Comparison of ENCODE assay signal across 1 cellular context in the genomic region with DNA sequence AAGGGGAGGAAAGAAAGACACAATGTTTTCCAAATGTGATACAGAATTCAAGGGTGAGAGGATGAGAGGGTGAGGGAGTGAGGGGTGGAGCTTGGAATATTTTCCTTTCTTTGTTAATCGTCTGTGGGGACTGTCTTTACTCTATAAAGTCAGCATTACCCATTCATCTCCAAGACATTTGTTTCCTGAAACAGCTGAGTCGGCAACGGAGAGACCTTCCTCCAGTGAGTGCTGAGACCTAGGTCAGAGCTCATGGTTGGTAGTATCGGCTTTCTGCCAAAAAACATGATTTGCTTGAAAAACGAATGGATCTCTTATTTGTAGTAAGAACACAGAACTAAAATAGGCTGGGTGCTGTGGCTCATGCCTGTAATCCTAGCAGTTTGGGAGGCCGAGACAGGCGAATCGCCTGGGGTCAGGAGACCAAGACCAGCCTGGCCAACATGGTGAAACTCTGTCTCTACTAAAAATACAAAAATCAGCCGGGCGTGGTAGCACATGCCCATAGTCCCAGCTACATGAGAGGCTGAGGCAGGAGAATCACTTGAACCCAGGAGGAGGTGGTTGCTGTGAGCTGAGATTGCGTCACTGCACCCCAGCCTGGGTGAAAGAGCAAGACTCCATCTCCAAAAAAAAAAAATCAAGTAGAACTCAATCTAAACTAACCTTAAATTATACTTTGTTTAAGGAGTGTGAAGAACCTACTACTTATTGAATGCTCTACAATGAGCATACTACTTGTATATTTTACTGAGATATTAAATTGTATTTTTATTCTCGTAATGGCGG.
TF ChIP-seq lines count a peak whose summit lies in the region.

No MANE protein-coding gene starts in this region.

TF ChIP-seq in A549, 52 proteins besides CTCF, POLR2A, EP300 and RAD21:
- TF ChIP-seq TP53 (CRISPR knock-in tag; IDR thresholded peaks at IDR 0.05): no peak
- TF ChIP-seq NFE2L2 (conservative IDR thresholded peaks at IDR 0.05; ENCODE audit: low read length): no peak
- TF ChIP-seq RCOR1 (IDR thresholded peaks at IDR 0.05; ENCODE audit: low read depth, low read length): no peak
- TF ChIP-seq HEYL (CRISPR knock-in tag; IDR thresholded peaks at IDR 0.05): no peak
- TF ChIP-seq, protein P1, sequence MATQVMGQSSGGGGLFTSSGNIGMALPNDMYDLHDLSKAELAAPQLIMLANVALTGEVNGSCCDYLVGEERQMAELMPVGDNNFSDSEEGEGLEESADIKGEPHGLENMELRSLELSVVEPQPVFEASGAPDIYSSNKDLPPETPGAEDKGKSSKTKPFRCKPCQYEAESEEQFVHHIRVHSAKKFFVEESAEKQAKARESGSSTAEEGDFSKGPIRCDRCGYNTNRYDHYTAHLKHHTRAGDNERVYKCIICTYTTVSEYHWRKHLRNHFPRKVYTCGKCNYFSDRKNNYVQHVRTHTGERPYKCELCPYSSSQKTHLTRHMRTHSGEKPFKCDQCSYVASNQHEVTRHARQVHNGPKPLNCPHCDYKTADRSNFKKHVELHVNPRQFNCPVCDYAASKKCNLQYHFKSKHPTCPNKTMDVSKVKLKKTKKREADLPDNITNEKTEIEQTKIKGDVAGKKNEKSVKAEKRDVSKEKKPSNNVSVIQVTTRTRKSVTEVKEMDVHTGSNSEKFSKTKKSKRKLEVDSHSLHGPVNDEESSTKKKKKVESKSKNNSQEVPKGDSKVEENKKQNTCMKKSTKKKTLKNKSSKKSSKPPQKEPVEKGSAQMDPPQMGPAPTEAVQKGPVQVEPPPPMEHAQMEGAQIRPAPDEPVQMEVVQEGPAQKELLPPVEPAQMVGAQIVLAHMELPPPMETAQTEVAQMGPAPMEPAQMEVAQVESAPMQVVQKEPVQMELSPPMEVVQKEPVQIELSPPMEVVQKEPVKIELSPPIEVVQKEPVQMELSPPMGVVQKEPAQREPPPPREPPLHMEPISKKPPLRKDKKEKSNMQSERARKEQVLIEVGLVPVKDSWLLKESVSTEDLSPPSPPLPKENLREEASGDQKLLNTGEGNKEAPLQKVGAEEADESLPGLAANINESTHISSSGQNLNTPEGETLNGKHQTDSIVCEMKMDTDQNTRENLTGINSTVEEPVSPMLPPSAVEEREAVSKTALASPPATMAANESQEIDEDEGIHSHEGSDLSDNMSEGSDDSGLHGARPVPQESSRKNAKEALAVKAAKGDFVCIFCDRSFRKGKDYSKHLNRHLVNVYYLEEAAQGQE (IDR thresholded peaks at IDR 0.05): no peak
- TF ChIP-seq, protein P2, sequence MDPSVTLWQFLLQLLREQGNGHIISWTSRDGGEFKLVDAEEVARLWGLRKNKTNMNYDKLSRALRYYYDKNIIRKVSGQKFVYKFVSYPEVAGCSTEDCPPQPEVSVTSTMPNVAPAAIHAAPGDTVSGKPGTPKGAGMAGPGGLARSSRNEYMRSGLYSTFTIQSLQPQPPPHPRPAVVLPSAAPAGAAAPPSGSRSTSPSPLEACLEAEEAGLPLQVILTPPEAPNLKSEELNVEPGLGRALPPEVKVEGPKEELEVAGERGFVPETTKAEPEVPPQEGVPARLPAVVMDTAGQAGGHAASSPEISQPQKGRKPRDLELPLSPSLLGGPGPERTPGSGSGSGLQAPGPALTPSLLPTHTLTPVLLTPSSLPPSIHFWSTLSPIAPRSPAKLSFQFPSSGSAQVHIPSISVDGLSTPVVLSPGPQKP (IDR thresholded peaks at IDR 0.05; ENCODE audit: low read depth, low read length): no peak
- TF ChIP-seq, protein P3, sequence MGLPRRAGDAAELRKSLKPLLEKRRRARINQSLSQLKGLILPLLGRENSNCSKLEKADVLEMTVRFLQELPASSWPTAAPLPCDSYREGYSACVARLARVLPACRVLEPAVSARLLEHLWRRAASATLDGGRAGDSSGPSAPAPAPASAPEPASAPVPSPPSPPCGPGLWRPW (IDR thresholded peaks at IDR 0.05): no peak
- peak; percentile 58 for TF ChIP-seq MAFK (IDR thresholded peaks at IDR 0.05; ENCODE audit: partially characterized antibody)
